1 cellular context compared by ENCODE assay signal in the genomic region with DNA sequence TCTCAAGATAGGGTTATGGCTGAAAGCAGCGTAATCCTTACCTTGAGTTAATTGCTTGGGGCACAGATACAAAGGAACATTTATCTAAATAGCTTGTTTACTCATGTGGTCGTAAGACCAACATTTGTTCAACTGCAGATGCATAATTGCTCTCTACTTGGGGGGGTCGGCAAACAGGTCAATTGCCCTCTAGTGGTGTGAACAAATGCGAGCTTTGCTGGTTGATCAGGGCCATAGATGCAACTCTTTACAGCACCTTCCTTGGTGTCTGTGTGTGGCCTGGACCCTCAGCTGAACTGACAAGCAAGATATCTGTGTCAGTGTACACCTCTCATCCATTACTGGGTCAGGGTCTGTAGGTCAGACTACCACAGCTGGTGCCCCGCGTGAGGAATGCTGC.
A peak's percentile ranks its signal among the peaks of the same experiment; 100 is the strongest.
TF ChIP-seq lines count a peak whose summit lies in the region.

No MANE protein-coding gene starts in this region.

TF ChIP-seq in K562, 482 proteins besides CTCF, POLR2A, EP300 and RAD21:
- TF ChIP-seq U2AF1 (optimal IDR thresholded peaks at IDR 0.05; ENCODE audit: low read depth, low read length) (no peak), SREBF1 (IDR thresholded peaks at IDR 0.05; ENCODE audit: borderline replicate concordance, low read depth, low read length) (no peak), SIX5 (IDR thresholded peaks at IDR 0.05; ENCODE audit: borderline replicate concordance in 1 of 2, insufficient read depth in 1 of 2, low read depth in 1 of 2, low read length in 2 of 2) (no peak), ZBTB17 (CRISPR knock-in tag; IDR thresholded peaks at IDR 0.05) (no peak), SUPT5H (IDR thresholded peaks at IDR 0.05) (no peak), YY1 (IDR thresholded peaks at IDR 0.05; ENCODE audit: borderline replicate concordance in 1 of 3, control insufficient read depth in 1 of 3, extremely low read depth in 1 of 3, insufficient read depth in 3 of 3, insufficient read length in 1 of 3, insufficient replicate concordance in 2 of 3, low read depth in 1 of 3, low read length in 2 of 3) (no peak)
- TF ChIP-seq, protein P1, sequence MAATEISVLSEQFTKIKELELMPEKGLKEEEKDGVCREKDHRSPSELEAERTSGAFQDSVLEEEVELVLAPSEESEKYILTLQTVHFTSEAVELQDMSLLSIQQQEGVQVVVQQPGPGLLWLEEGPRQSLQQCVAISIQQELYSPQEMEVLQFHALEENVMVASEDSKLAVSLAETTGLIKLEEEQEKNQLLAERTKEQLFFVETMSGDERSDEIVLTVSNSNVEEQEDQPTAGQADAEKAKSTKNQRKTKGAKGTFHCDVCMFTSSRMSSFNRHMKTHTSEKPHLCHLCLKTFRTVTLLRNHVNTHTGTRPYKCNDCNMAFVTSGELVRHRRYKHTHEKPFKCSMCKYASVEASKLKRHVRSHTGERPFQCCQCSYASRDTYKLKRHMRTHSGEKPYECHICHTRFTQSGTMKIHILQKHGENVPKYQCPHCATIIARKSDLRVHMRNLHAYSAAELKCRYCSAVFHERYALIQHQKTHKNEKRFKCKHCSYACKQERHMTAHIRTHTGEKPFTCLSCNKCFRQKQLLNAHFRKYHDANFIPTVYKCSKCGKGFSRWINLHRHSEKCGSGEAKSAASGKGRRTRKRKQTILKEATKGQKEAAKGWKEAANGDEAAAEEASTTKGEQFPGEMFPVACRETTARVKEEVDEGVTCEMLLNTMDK (IDR thresholded peaks at IDR 0.05; ENCODE audit: borderline replicate concordance, insufficient read depth, low read depth, low read length, poor library complexity, severe bottlenecking): peak; percentile 8
